In the genomic region with DNA sequence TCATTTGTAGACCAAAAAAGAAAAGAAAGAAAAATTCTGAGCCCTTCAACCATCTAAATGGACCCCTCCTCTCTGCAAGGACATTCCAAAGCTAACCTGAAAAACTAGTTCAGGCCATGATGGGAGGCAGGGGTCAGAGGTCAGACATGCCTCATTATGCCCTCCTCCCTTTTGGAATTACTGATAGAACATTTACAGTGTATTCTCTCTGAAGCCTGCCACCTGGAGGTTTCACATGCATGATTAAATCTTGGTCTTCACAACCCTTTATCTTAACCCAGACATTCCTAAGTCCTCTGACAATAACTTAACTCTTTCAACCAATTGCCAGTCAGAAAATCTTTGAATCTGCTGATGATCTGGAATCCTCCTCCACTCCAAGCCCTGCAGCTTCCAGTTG, we compare ENCODE assay signal across 10 cellular contexts.
DNase-seq lines count a peak whose midpoint lies in the region; ATAC-seq, FAIRE-seq and TF ChIP-seq lines count a peak whose summit lies in the region.
"Had no signal": no experiment of that assay in that cellular context is flagged by ENCODE, and none has a peak within 500 bp of the region (broad histone marks: within the 10 kb centered on the region; RNA-seq: fewer than 3 reads in every experiment).

No MANE protein-coding gene starts in this region.

- no peak for FAIRE-seq in GM12891 (lab: Jason Lieb, UNC)

- DNase-seq in Caki2 (ENCODE audit: low read depth) = peak; percentile 87
- no peak for DNase-seq in left colon
- no peak for DNase-seq in GM12891 (ENCODE audit: insufficient read length, low spot score)
- no peak for DNase-seq in occipital lobe (lab: John Stamatoyannopoulos, UW)
- no peak for DNase-seq in HuH-7.5 (ENCODE audit: low spot score)
- DNase-seq: amniotic stem cell, NCI-H1417 treated with DMSO at 0.1 percent for 48 hours had no signal

- no peaks in the 10 kb centered on the region for H3K36me3 Mint-ChIP-seq in activated naive CD8-positive, alpha-beta T cell

- TF ChIP-seq POLR2A in GM12891 (IDR thresholded peaks at IDR 0.05; ENCODE audit: low read depth, low read length) = no peak

- no peaks in the 10 kb centered on the region for H3K27me3 Mint-ChIP-seq in activated naive CD8-positive, alpha-beta T cell

- no peaks in the 10 kb centered on the region for H3K9me3 Mint-ChIP-seq in activated naive CD8-positive, alpha-beta T cell (ENCODE audit: low read depth)

- H3K36me3 ChIP-seq in KOPT-K1 (ENCODE audit: insufficient read depth, low read length) = no peaks in the 10 kb centered on the region

- H3K27ac Mint-ChIP-seq in activated naive CD8-positive, alpha-beta T cell = peak overlapping the region; percentile 41

- H3K4me3 Mint-ChIP-seq in activated naive CD8-positive, alpha-beta T cell = no peak overlapping the region

- no peaks in the 10 kb centered on the region for H3K9me3 ChIP-seq in KOPT-K1 (ENCODE audit: insufficient read depth, low read length, poor library complexity, severe bottlenecking)

- intact Hi-C loops in left colon (cut with DNase I, micrococcal nuclease) = loop anchor here in 1 of 2 donors (10.0 kb wide), 1 partner anchor 368 kb away; no protein-coding TSS in a partner anchor

- H3K27ac ChIP-seq in KOPT-K1 (ENCODE audit: low read depth, low read length, poor library complexity, severe bottlenecking) = peak overlapping the region; percentile 67

- peaks cover 29% of the 10 kb centered on the region for H3K4me1 Mint-ChIP-seq in activated naive CD8-positive, alpha-beta T cell (ENCODE audit: low read depth)

- in situ Hi-C loops in Caki2 (cut with HindIII; ENCODE audit: low pct_unique_long_range_greater_than_20kb, low sequenced_read_pairs) = no loop called here

- ATAC-seq in left colon (peak; percentile 25), GM21619 (IDR thresholded peaks at IDR 0.05; ENCODE audit: unreplicated experiment) (no peak)

TF ChIP-seq in GM12891, 5 proteins besides CTCF, POLR2A, EP300 and RAD21:
- TF ChIP-seq TAF1 (IDR thresholded peaks at IDR 0.05; ENCODE audit: low read depth, low read length) (no peak), POU2F2 (IDR thresholded peaks at IDR 0.05; ENCODE audit: low read depth, low read length) (no peak), SPI1 (IDR thresholded peaks at IDR 0.05; ENCODE audit: low read depth, low read length) (no peak), POLR2AphosphoS5 (IDR thresholded peaks at IDR 0.05; ENCODE audit: low read depth, low read length) (no peak), PAX5 (IDR thresholded peaks at IDR 0.05; ENCODE audit: insufficient read depth, low read length, severe bottlenecking) (no peak)
TF ChIP-seq in GM12891: peak in this region for 0.
